Comparison of ENCODE assay signal across 16 cellular contexts in the genomic region with DNA sequence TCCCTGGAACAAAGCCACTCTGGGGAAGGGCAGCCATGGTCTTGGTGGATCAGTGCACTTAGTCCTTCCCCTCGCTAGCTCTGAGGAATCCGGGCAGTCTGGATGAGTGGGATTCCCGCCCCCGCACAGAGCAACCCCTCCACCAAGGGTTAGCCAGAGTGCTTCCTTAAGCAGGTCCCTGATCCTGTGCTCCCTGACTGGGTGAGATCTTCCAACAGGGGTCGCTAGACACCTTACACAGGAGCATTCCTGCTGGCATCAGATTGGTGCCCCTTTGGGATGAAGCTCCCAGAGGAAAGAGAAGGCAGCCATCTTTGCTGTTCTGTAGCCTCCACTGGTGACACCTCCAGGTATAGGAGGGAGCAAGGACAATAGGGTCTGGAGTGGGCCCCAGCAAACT.
A peak's percentile ranks its signal among the peaks of the same experiment; 100 is the strongest.
DNase-seq lines count a peak whose midpoint lies in the region; ATAC-seq and TF ChIP-seq lines count a peak whose summit lies in the region.
"Had no signal": no experiment of that assay in that cellular context is flagged by ENCODE, and none has a peak within 500 bp of the region (broad histone marks: within the 10 kb centered on the region; RNA-seq: fewer than 3 reads in every experiment).

No MANE protein-coding gene starts in this region.

- H3F3A ChIP-seq in GM23338 (replicated peaks; ENCODE audit: low read depth): no peaks in the 10 kb centered on the region

- H3K27me3 ChIP-seq in DND-41 (ENCODE audit: insufficient read depth, low read length, poor library complexity) (no peaks in the 10 kb centered on the region), GM23338 (ENCODE audit: insufficient read depth) (no peaks in the 10 kb centered on the region), vagina (no peaks in the 10 kb centered on the region)
- H3K27me3 ChIP-seq: ascending aorta; BLaER1 treated with 17β-estradiol and CSF1 and Interleukin-3, amounts not matched to agents 10 nM and 100 nM had no signal

- H3K27ac ChIP-seq in DND-41 (ENCODE audit: low read length): no peak overlapping the region
- no peak overlapping the region for H3K27ac ChIP-seq in GM23338 (ENCODE audit: low read depth)
- H3K27ac ChIP-seq in OCI-LY7 (ENCODE audit: low read depth, low read length, poor library complexity, severe bottlenecking): no peak overlapping the region
- H3K27ac ChIP-seq in vagina: no peak overlapping the region
- H3K27ac ChIP-seq: ascending aorta; BLaER1 treated with 17β-estradiol and CSF1 and Interleukin-3, amounts not matched to agents 10 nM and 100 nM; parathyroid adenoma had no signal

- peaks cover 7% of the 10 kb centered on the region for H3K4me1 Mint-ChIP-seq in GM23338
- no peaks in the 10 kb centered on the region for H3K4me1 Mint-ChIP-seq in stimulated activated naive CD8-positive, alpha-beta T cell treated with anti-CD3 and anti-CD28 coated beads, Interleukin-15, amount 100 ng/mL, for 72 hours

- no TSS peak for BruUV-seq in OCI-LY7 (replicated peaks; lab: Mats Ljungman, UMichigan)

- H3K36me3 ChIP-seq in DND-41 (ENCODE audit: insufficient read depth, low read length) (no peaks in the 10 kb centered on the region; the same call in 1 of the 2 replicates), GM23338 (ENCODE audit: insufficient read depth) (no peaks in the 10 kb centered on the region), OCI-LY7 (ENCODE audit: insufficient read depth, low read length) (no peaks in the 10 kb centered on the region), vagina (no peaks in the 10 kb centered on the region)
- H3K36me3 ChIP-seq: ascending aorta had no signal

- H3K4me1 ChIP-seq in DND-41 (ENCODE audit: insufficient read depth, low read length) (no peaks in the 10 kb centered on the region), GM23338 (ENCODE audit: insufficient read depth) (no peaks in the 10 kb centered on the region; the same call in 1 of the 2 replicates), OCI-LY7 (ENCODE audit: insufficient read depth, low read length, poor library complexity, severe bottlenecking) (no peaks in the 10 kb centered on the region), vagina (no peaks in the 10 kb centered on the region)
- H3K4me1 ChIP-seq: ascending aorta, parathyroid adenoma had no signal

- CTCF ChIA-PET in OCI-LY7 (lab: Charles Lee; ENCODE audit: unreplicated experiment): no interaction called here

- TF ChIP-seq CTCF in DND-41 (IDR thresholded peaks at IDR 0.05; ENCODE audit: borderline replicate concordance, extremely low read depth, low read length, poor library complexity, severe bottlenecking) (peak; percentile 23), GM23338 (conservative IDR thresholded peaks at IDR 0.05; ENCODE audit: low read depth in 2 of 2) (peak; percentile 47 to 75), OCI-LY7 (conservative IDR thresholded peaks at IDR 0.05; ENCODE audit: low read length) (peak; percentile 62), vagina (IDR thresholded peaks at IDR 0.05) (no peak)

- ATAC-seq in DND-41 (ENCODE audit: insufficient read depth, low read depth) (no peak), GM23338 (peak; percentile 84), esophagus mucosa (peak; percentile 50)
- no peak for ATAC-seq in stimulated activated naive CD8-positive, alpha-beta T cell treated with anti-CD3 and anti-CD28 coated beads, Interleukin-15, amount 100 ng/mL, for 72 hours
- ATAC-seq: left colon had no signal

- POLR2A ChIA-PET in OCI-LY7 (lab: Charles Lee): interaction anchor here (0.7 to 1.2 kb wide), 2 partner anchors 13 to 126 kb away, joined by 3 read pairs; no protein-coding TSS in a partner anchor

- no peaks in the 10 kb centered on the region for H3K9me3 ChIP-seq in DND-41 (ENCODE audit: insufficient read depth, low read length, severe bottlenecking)
- no peaks in the 10 kb centered on the region for H3K9me3 ChIP-seq in OCI-LY7 (ENCODE audit: low read length)
- H3K9me3 ChIP-seq in vagina: peaks cover 7% of the 10 kb centered on the region

- H2AFZ ChIP-seq in DND-41 (ENCODE audit: low read depth, low read length): no peak overlapping the region
- H2AFZ ChIP-seq in GM23338: no peak overlapping the region
- no peak overlapping the region for H2AFZ ChIP-seq in OCI-LY7 (ENCODE audit: low read length)
- H2AFZ ChIP-seq: parathyroid adenoma had no signal

- H3K79me2 ChIP-seq in DND-41 (ENCODE audit: insufficient read depth, low read length): no peaks in the 10 kb centered on the region
- H3K79me2 ChIP-seq in GM23338 (replicated peaks; ENCODE audit: insufficient read depth): no peaks in the 10 kb centered on the region; the same call in 1 of the 2 replicates
- no peaks in the 10 kb centered on the region for H3K79me2 ChIP-seq in OCI-LY7 (ENCODE audit: insufficient read depth, low read depth, low read length)
- H3K79me2 ChIP-seq: parathyroid adenoma had no signal

- H3K27ac Mint-ChIP-seq in GM23338: no peak overlapping the region
- H3K27ac Mint-ChIP-seq in stimulated activated naive CD8-positive, alpha-beta T cell treated with anti-CD3 and anti-CD28 coated beads, Interleukin-15, amount 100 ng/mL, for 72 hours: no peak overlapping the region
- H3K27ac Mint-ChIP-seq: activated B cell treated with CpG ODN at 0.5 μM for 24 hours had no signal

- H3K36me3 Mint-ChIP-seq in GM23338 (ENCODE audit: low read depth): peaks cover 25% of the 10 kb centered on the region

- no peak overlapping the region for H3K9ac ChIP-seq in DND-41 (ENCODE audit: low read depth, low read length)
- H3K9ac ChIP-seq: BLaER1 treated with 17β-estradiol and CSF1 and Interleukin-3, amounts not matched to agents 10 nM and 100 nM; parathyroid adenoma had no signal

- DNase-seq in DND-41 (no peak), GM23338 (ENCODE audit: low spot score) (peak; percentile 67), OCI-LY7 (ENCODE audit: low spot score) (peak; percentile 20), NCI-H2171 (lab: John Stamatoyannopoulos, UW) (no peak), vagina (ENCODE audit: extremely low spot score in 2 of 2) (no peak), SIG-M5 (lab: John Stamatoyannopoulos, UW) (no peak)
- DNase-seq in stimulated activated naive CD8-positive, alpha-beta T cell treated with anti-CD3 and anti-CD28 coated beads, Interleukin-15, amount 100 ng/mL, for 72 hours: no peak
- DNase-seq: activated B cell treated with CpG ODN at 0.5 μM for 24 hours, activated gamma-delta T cell, head of caudate nucleus, left colon had no signal

- no peak for TF ChIP-seq POLR2A in vagina (IDR thresholded peaks at IDR 0.05)

- H3K4me2 ChIP-seq in DND-41 (ENCODE audit: insufficient read depth, low read length): no peak overlapping the region
- no peak overlapping the region for H3K4me2 ChIP-seq in GM23338
- H3K4me2 ChIP-seq in OCI-LY7 (ENCODE audit: low read length): no peak overlapping the region
- H3K4me2 ChIP-seq: smooth muscle cell had no signal

- no peak overlapping the region for H3K4me3 Mint-ChIP-seq in GM23338
- no peak overlapping the region for H3K4me3 Mint-ChIP-seq in stimulated activated naive CD8-positive, alpha-beta T cell treated with anti-CD3 and anti-CD28 coated beads, Interleukin-15, amount 100 ng/mL, for 72 hours
- H3K4me3 Mint-ChIP-seq: activated B cell treated with CpG ODN at 0.5 μM for 24 hours had no signal

- peaks cover 24% of the 10 kb centered on the region for H3K9me3 Mint-ChIP-seq in GM23338
- H3K9me3 Mint-ChIP-seq in stimulated activated naive CD8-positive, alpha-beta T cell treated with anti-CD3 and anti-CD28 coated beads, Interleukin-15, amount 100 ng/mL, for 72 hours: peaks cover 32 to 34% of the 10 kb centered on the region in 2 donors

- H3K9me2 ChIP-seq in GM23338 (ENCODE audit: insufficient read depth) (no peaks in the 10 kb centered on the region; the same call in 1 of the 2 replicates), OCI-LY7 (ENCODE audit: insufficient read depth, low read length) (no peaks in the 10 kb centered on the region)

- H4K20me1 ChIP-seq in DND-41 (ENCODE audit: insufficient read depth, low read length) (no peaks in the 10 kb centered on the region), GM23338 (replicated peaks; ENCODE audit: insufficient read depth) (no peaks in the 10 kb centered on the region), OCI-LY7 (ENCODE audit: insufficient read depth, low read length) (no peaks in the 10 kb centered on the region)

- H3K4me3 ChIP-seq in DND-41 (ENCODE audit: low read depth in 1 of 2, low read length in 2 of 2) (no peak overlapping the region), GM23338 (no peak overlapping the region), OCI-LY7 (ENCODE audit: low read depth, low read length, poor library complexity, severe bottlenecking) (no peak overlapping the region), vagina (no peak overlapping the region)
- H3K4me3 ChIP-seq: ascending aorta; BLaER1 treated with 17β-estradiol and CSF1 and Interleukin-3, amounts not matched to agents 10 nM and 100 nM; smooth muscle cell had no signal

- H3K27me3 Mint-ChIP-seq in GM23338 (ENCODE audit: insufficient read depth, low read depth, poor library complexity): no peaks in the 10 kb centered on the region
- H3K27me3 Mint-ChIP-seq in stimulated activated naive CD8-positive, alpha-beta T cell treated with anti-CD3 and anti-CD28 coated beads, Interleukin-15, amount 100 ng/mL, for 72 hours: no peaks in the 10 kb centered on the region
- H3K27me3 Mint-ChIP-seq: activated B cell treated with CpG ODN at 0.5 μM for 24 hours had no signal

- intact Hi-C loops in OCI-LY7 (cut with micrococcal nuclease; ENCODE audit: unreplicated experiment): no loop called here
- intact Hi-C loops in vagina (cut with DNase I): no loop called here

TF ChIP-seq in GM23338, 12 proteins besides CTCF, POLR2A, EP300 and RAD21 (continues in another document):
- TF ChIP-seq CREB1 (CRISPR knock-in tag; IDR thresholded peaks at IDR 0.05; ENCODE audit: low read depth): no peak
- no peak for TF ChIP-seq ZNF114 (CRISPR knock-in tag; IDR thresholded peaks at IDR 0.05)

Comparison
In these comparisons a context has a peak if more than half of its experiments do, and no peak if none do; other contexts are left out.
1. ATAC-seq: peak in GM23338 (single experiment) and esophagus mucosa (single experiment); none in DND-41 (single experiment) and stimulated activated naive CD8-positive, alpha-beta T cell treated with anti-CD3 and anti-CD28 coated beads, Interleukin-15, amount 100 ng/mL, for 72 hours (single experiment).
2. DNase-seq: peak in GM23338 (single experiment) and OCI-LY7 (single experiment); none in DND-41 (single experiment), NCI-H2171 (single experiment), stimulated activated naive CD8-positive, alpha-beta T cell treated with anti-CD3 and anti-CD28 coated beads, Interleukin-15, amount 100 ng/mL, for 72 hours (0 of 2), vagina (0 of 2) and SIG-M5 (single experiment).
3. CTCF ChIP-seq: peak in DND-41 (single experiment), GM23338 (2 of 2) and OCI-LY7 (single experiment); none in vagina (0 of 3).